Comparison of ENCODE assay signal across 14 cellular contexts in the genomic region with DNA sequence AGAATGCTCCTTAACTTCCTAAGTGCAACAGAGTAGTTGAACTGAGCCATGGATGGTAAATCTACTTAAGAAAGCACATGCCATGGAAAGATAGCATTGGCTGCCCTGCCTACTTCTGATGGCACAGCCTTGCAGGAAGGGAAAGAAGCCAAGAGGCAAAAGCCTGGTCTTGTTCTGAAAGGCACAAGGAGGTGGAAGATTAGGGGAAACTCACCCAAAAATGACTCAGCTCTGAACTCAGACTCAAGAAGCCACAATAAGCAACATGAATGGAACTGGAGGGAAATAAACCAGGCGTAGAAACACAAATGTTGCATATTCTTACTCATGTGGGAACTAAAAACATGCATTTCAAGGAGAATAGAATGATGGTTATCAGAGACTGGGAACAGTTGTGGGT. TPM values are rescaled to one million over a fixed set of nuclear protein-coding genes. Genes with fewer than 3 reads are reported as not detected.
DNase-seq lines count a peak whose midpoint lies in the region; ATAC-seq and TF ChIP-seq lines count a peak whose summit lies in the region.
"Had no signal": no experiment of that assay in that cellular context is flagged by ENCODE, and none has a peak within 500 bp of the region (broad histone marks: within the 10 kb centered on the region; RNA-seq: fewer than 3 reads in every experiment).

No MANE protein-coding gene starts in this region.

- TF ChIP-seq POLR2A in GM18505 (IDR thresholded peaks at IDR 0.05; ENCODE audit: borderline replicate concordance, extremely low read depth, insufficient read depth, insufficient read length), result no peak

- peak; percentile 68 for ATAC-seq in GM18505 (IDR thresholded peaks at IDR 0.05; ENCODE audit: unreplicated experiment)
- ATAC-seq in GM21367 (IDR thresholded peaks at IDR 0.05; ENCODE audit: unreplicated experiment), result peak; percentile 62
- peak; percentile 40 for ATAC-seq in HG03280 (IDR thresholded peaks at IDR 0.05; ENCODE audit: unreplicated experiment)
- ATAC-seq in GM19324 (IDR thresholded peaks at IDR 0.05; ENCODE audit: low FRiP score, unreplicated experiment), result no peak

- H3K27ac ChIP-seq in tibial artery, result no peak overlapping the region
- H3K27ac ChIP-seq: VCaP had no signal

- peaks cover 48% of the 10 kb centered on the region for H3K4me1 Mint-ChIP-seq in dendritic cell treated with granulocyte-macrophage colony-stimulating factor and Interleukin-4, amounts not matched to agents 40 ng/mL and 50 ng/mL, for 4 days (ENCODE audit: low read depth)
- H3K4me1 Mint-ChIP-seq in chondrocyte (ENCODE audit: low read depth), result no peaks in the 10 kb centered on the region

- peaks cover 7% of the 10 kb centered on the region for H3K9me3 Mint-ChIP-seq in dendritic cell treated with granulocyte-macrophage colony-stimulating factor and Interleukin-4, amounts not matched to agents 40 ng/mL and 50 ng/mL, for 4 days
- peaks cover 5% of the 10 kb centered on the region for H3K9me3 Mint-ChIP-seq in chondrocyte (ENCODE audit: low read depth)

- H3K27ac Mint-ChIP-seq in dendritic cell treated with granulocyte-macrophage colony-stimulating factor and Interleukin-4, amounts not matched to agents 40 ng/mL and 50 ng/mL, for 4 days, result peak overlapping the region; percentile 71
- no peak overlapping the region for H3K27ac Mint-ChIP-seq in chondrocyte (ENCODE audit: unreplicated experiment)

- no peaks in the 10 kb centered on the region for H3K36me3 ChIP-seq in tibial artery

- H3K27me3 ChIP-seq in tibial artery, result no peaks in the 10 kb centered on the region

- no peaks in the 10 kb centered on the region for H3K27me3 Mint-ChIP-seq in dendritic cell treated with granulocyte-macrophage colony-stimulating factor and Interleukin-4, amounts not matched to agents 40 ng/mL and 50 ng/mL, for 4 days
- peaks cover 24% of the 10 kb centered on the region for H3K27me3 Mint-ChIP-seq in chondrocyte (ENCODE audit: low read depth)

- no peaks in the 10 kb centered on the region for H3K36me3 Mint-ChIP-seq in dendritic cell treated with granulocyte-macrophage colony-stimulating factor and Interleukin-4, amounts not matched to agents 40 ng/mL and 50 ng/mL, for 4 days (ENCODE audit: low read depth)
- H3K36me3 Mint-ChIP-seq in chondrocyte (ENCODE audit: low read depth), result no peaks in the 10 kb centered on the region

- no peak overlapping the region for H3K4me3 ChIP-seq in tibial artery

- no peaks in the 10 kb centered on the region for H3K9me3 ChIP-seq in tibial artery

- intact Hi-C loops in dendritic cell treated with granulocyte-macrophage colony-stimulating factor and Interleukin-4, amounts not matched to agents 40 ng/mL and 50 ng/mL, for 4 days (cut with micrococcal nuclease), result loop anchor here (10.0 kb wide), 1 partner anchor 52 kb away; no protein-coding TSS in a partner anchor
- intact Hi-C loops in tibial artery (cut with DNase I; ENCODE audit: low total_unique reads), result no loop called here

- H3K4me3 Mint-ChIP-seq in dendritic cell treated with granulocyte-macrophage colony-stimulating factor and Interleukin-4, amounts not matched to agents 40 ng/mL and 50 ng/mL, for 4 days, result no peak overlapping the region
- H3K4me3 Mint-ChIP-seq in chondrocyte (ENCODE audit: unreplicated experiment), result no peak overlapping the region

- no peaks in the 10 kb centered on the region for H3K4me1 ChIP-seq in tibial artery

- DNase-seq in chondrocyte (ENCODE audit: low spot score) (no peak), tibial artery (no peak), cerebellar nuclear complex (lab: John Stamatoyannopoulos, UW) (no peak)
- DNase-seq: aorta; NCI-H2227 treated with DMSO at 0.1 percent for 48 hours; stimulated activated CD4-positive, alpha-beta T cell treated with anti-CD3 and anti-CD28 coated beads, Interleukin-2, amount 100 ng/mL, for 24 hours had no signal

- TF ChIP-seq CTCF in chondrocyte (IDR thresholded peaks at IDR 0.05) (no peak), tibial artery (IDR thresholded peaks at IDR 0.05) (no peak)

RNA-seq across cellular contexts. Expression of a gene that starts 20.8 kb away (rescaled TPM):
- total RNA-seq in chondrocyte, result not detected in 3 replicates
- total RNA-seq: fibroblast of villous mesenchyme had no signal

RNA-seq across cellular contexts. Expression of a gene that starts 37.8 kb away (rescaled TPM):
- total RNA-seq in chondrocyte, result not detected in 3 replicates
- total RNA-seq: aorta, Daoy, fibroblast of villous mesenchyme had no signal
